ENCODE assay signal across 10 cellular contexts in genomic region chr19:29677001-29677781, GRCh38. TPM values are rescaled to one million over a fixed set of nuclear protein-coding genes. Genes with fewer than 3 reads are reported as not detected.
A peak's percentile ranks its signal among the peaks of the same experiment; 100 is the strongest.
DNase-seq lines count a peak whose midpoint lies in the region; ATAC-seq, FAIRE-seq and TF ChIP-seq lines count a peak whose summit lies in the region.
"Had no signal": no experiment of that assay in that cellular context is flagged by ENCODE, and none has a peak within 500 bp of the region (broad histone marks: within the 10 kb centered on the region; RNA-seq: fewer than 3 reads in every experiment).

No MANE protein-coding gene starts in this region.

- H3K27me3 ChIP-seq in HepG2 (ENCODE audit: control insufficient read depth in 1 of 2, insufficient read depth in 2 of 2, low read length in 2 of 2) = peaks cover 3 to 10% of the 10 kb centered on the region in 2 experiments; a peak in 4 of 5 replicates
- H3K27me3 ChIP-seq in testis = no peaks in the 10 kb centered on the region

- H3K4me2 ChIP-seq in HepG2 (ENCODE audit: low read depth, low read length) = no peak overlapping the region

- WGBS in HepG2 (ENCODE audit: low lambda C conversion rate) = 94% methylated on average over 18 of the region's 23 CpGs
- 64 to 65% methylated on average over 13 to 23 of the region's 23 CpGs for WGBS in testis, 2 donors

- TF ChIP-seq CTCF in HepG2 (CRISPR knock-in tag; IDR thresholded peaks at IDR 0.05) (no peak), testis (IDR thresholded peaks at IDR 0.05) (peak in 1 of 3 experiments; percentile 13)

- no peaks in the 10 kb centered on the region for H3K79me2 ChIP-seq in HepG2 (ENCODE audit: insufficient read depth, low read length)

- H2AFZ ChIP-seq in HepG2 (ENCODE audit: low read length) = no peak overlapping the region

- H3K27ac ChIP-seq in HepG2 (ENCODE audit: extremely low read length, insufficient read depth, low read length) (no peak overlapping the region), testis (peak overlapping the region; percentile 68 to 75)

- H3K4me3 ChIP-seq in HepG2 (replicated peaks in 1 of 3; ENCODE audit: insufficient read depth in 1 of 3, low read depth in 2 of 3, low read length in 3 of 3) (no peak overlapping the region), testis (no peak overlapping the region)

- in situ Hi-C loops in HepG2 (cut with HindIII; ENCODE audit: extremely low pct_ligation_motif_present, low pct_unique_long_range_greater_than_20kb) = no loop called here

- TF ChIP-seq EP300 in HepG2 (IDR thresholded peaks at IDR 0.05; ENCODE audit: low read depth in 2 of 2, low read length in 2 of 2) = no peak
- no peak for TF ChIP-seq EP300 in HepG2 (CRISPR knock-in tag; IDR thresholded peaks at IDR 0.05; ENCODE audit: borderline replicate concordance)

- no peak for DNase-seq in activated T-cell treated with anti-CD3 and anti-CD28 coated beads, Interleukin-2, amount 50 U/mL, for 72 hours
- no peak for DNase-seq in activated T-cell treated with anti-CD3 and anti-CD28 coated beads, Interleukin-2, amount 50 U/mL, for 4 hours
- no peak for DNase-seq in HepG2 (ENCODE audit: low spot score)
- no peak for DNase-seq in testis
- no peak for DNase-seq in medulla oblongata (ENCODE audit: extremely low spot score)
- no peak for DNase-seq in stimulated activated CD4-positive, alpha-beta T cell treated with anti-CD3 and anti-CD28 coated beads, Interleukin-15, amount 100 ng/mL, for 24 hours
- DNase-seq: activated CD4-positive, alpha-beta T cell treated with anti-CD3 and anti-CD28 coated beads, Interleukin-2, amount 50 U/mL, for 1 hour had no signal

- TF ChIP-seq POLR2A in HepG2 (IDR thresholded peaks at IDR 0.05; ENCODE audit: insufficient read depth in 1 of 2, low read depth in 2 of 2, low read length in 2 of 2) (no peak), testis (IDR thresholded peaks at IDR 0.05) (no peak)

- TF ChIP-seq RAD21 in HepG2 (CRISPR knock-in tag; IDR thresholded peaks at IDR 0.05) = no peak

- H4K20me1 ChIP-seq in HepG2 (ENCODE audit: insufficient read depth, low read length) = no peaks in the 10 kb centered on the region

- no peak for FAIRE-seq in HepG2 (lab: Jason Lieb, UNC)

- intact Hi-C loops in HepG2 (cut with micrococcal nuclease; ENCODE audit: unreplicated experiment) = no loop called here
- intact Hi-C loops in testis (cut with DNase I; ENCODE audit: low total_unique reads) = no loop called here

- CTCF ChIA-PET in HepG2 (lab: Yijun Ruan, JAX; ENCODE audit: low intra/inter-chr PET ratio, low total read pairs) = no interaction called here

- POLR2A ChIA-PET in HepG2 (lab: Yijun Ruan, JAX) = no interaction called here

- peaks cover 0 to 9% of the 10 kb centered on the region in 2 experiments; a peak in 2 of 5 replicates for H3K36me3 ChIP-seq in HepG2 (replicated peaks in 1 of 2; ENCODE audit: control insufficient read depth in 1 of 2, insufficient read depth in 2 of 2, low read length in 2 of 2)
- no peaks in the 10 kb centered on the region for H3K36me3 ChIP-seq in testis (ENCODE audit: low read depth, missing control alignments)

- no TSS peak for BruUV-seq in HepG2 (replicated peaks; lab: Mats Ljungman, UMichigan)

- no peaks in the 10 kb centered on the region for H3K9me3 Mint-ChIP-seq in activated T-cell treated with anti-CD3 and anti-CD28 coated beads, Interleukin-2, amount 50 U/mL, for 72 hours
- H3K9me3 Mint-ChIP-seq in activated T-cell treated with anti-CD3 and anti-CD28 coated beads, Interleukin-2, amount 50 U/mL, for 4 hours = no peaks in the 10 kb centered on the region
- H3K9me3 Mint-ChIP-seq in activated T-helper 17 cell treated with anti-CD3 and anti-CD28 coated beads, Interleukin-2, amount 50 U/mL, for 72 hours = no peaks in the 10 kb centered on the region
- H3K9me3 Mint-ChIP-seq: brain had no signal

- H3K9me3 ChIP-seq in HepG2 (ENCODE audit: low read length) (no peaks in the 10 kb centered on the region), testis (no peaks in the 10 kb centered on the region)

- H3K36me3 Mint-ChIP-seq in activated T-cell treated with anti-CD3 and anti-CD28 coated beads, Interleukin-2, amount 50 U/mL, for 72 hours (ENCODE audit: insufficient read depth in 2 of 2) = peaks cover 1% of the 10 kb centered on the region in 2 donors
- H3K36me3 Mint-ChIP-seq in activated T-cell treated with anti-CD3 and anti-CD28 coated beads, Interleukin-2, amount 50 U/mL, for 4 hours (ENCODE audit: insufficient read depth) = peaks cover 12% of the 10 kb centered on the region
- peaks cover 63% of the 10 kb centered on the region for H3K36me3 Mint-ChIP-seq in activated T-helper 17 cell treated with anti-CD3 and anti-CD28 coated beads, Interleukin-2, amount 50 U/mL, for 72 hours (ENCODE audit: low read depth)
- H3K36me3 Mint-ChIP-seq: brain had no signal

- ATAC-seq in activated T-cell treated with anti-CD3 and anti-CD28 coated beads, Interleukin-2, amount 50 U/mL, for 72 hours (replicated peaks in 1 of 2) = no peak
- no peak for ATAC-seq in activated T-cell treated with anti-CD3 and anti-CD28 coated beads, Interleukin-2, amount 50 U/mL, for 4 hours
- no peak for ATAC-seq in activated T-helper 17 cell treated with anti-CD3 and anti-CD28 coated beads, Interleukin-2, amount 50 U/mL, for 72 hours (replicated peaks)
- ATAC-seq in HepG2 (peak; percentile 28; the same call in 2 of the 3 replicates), HG02870 (IDR thresholded peaks at IDR 0.05; ENCODE audit: unreplicated experiment) (no peak)

- H3K27ac Mint-ChIP-seq in activated T-cell treated with anti-CD3 and anti-CD28 coated beads, Interleukin-2, amount 50 U/mL, for 72 hours = peak overlapping the region; percentile 39
- peak overlapping the region; percentile 67 for H3K27ac Mint-ChIP-seq in activated T-helper 17 cell treated with anti-CD3 and anti-CD28 coated beads, Interleukin-2, amount 50 U/mL, for 72 hours

- peaks cover 66% of the 10 kb centered on the region for H3K4me1 Mint-ChIP-seq in activated T-cell treated with anti-CD3 and anti-CD28 coated beads, Interleukin-2, amount 50 U/mL, for 72 hours (ENCODE audit: low read depth)
- H3K4me1 Mint-ChIP-seq in activated T-cell treated with anti-CD3 and anti-CD28 coated beads, Interleukin-2, amount 50 U/mL, for 4 hours (ENCODE audit: low read depth) = peaks cover 86% of the 10 kb centered on the region
- H3K4me1 Mint-ChIP-seq in activated T-helper 17 cell treated with anti-CD3 and anti-CD28 coated beads, Interleukin-2, amount 50 U/mL, for 72 hours = peaks cover 32% of the 10 kb centered on the region
- H3K4me1 Mint-ChIP-seq: brain had no signal

- H3K4me3 Mint-ChIP-seq in activated T-cell treated with anti-CD3 and anti-CD28 coated beads, Interleukin-2, amount 50 U/mL, for 72 hours = no peak overlapping the region
- no peak overlapping the region for H3K4me3 Mint-ChIP-seq in activated T-cell treated with anti-CD3 and anti-CD28 coated beads, Interleukin-2, amount 50 U/mL, for 4 hours
- H3K4me3 Mint-ChIP-seq in activated T-helper 17 cell treated with anti-CD3 and anti-CD28 coated beads, Interleukin-2, amount 50 U/mL, for 72 hours = peak overlapping the region; percentile 50
- H3K4me3 Mint-ChIP-seq: brain had no signal

- H3K9ac ChIP-seq in HepG2 (ENCODE audit: insufficient read depth, low read depth, low read length) = no peak overlapping the region

- H3K4me1 ChIP-seq in HepG2 (ENCODE audit: insufficient read depth, low read length) = peaks cover 31% of the 10 kb centered on the region
- H3K4me1 ChIP-seq in testis = peaks cover 73% of the 10 kb centered on the region

- H3K27me3 Mint-ChIP-seq in activated T-cell treated with anti-CD3 and anti-CD28 coated beads, Interleukin-2, amount 50 U/mL, for 72 hours (ENCODE audit: low read depth) = no peaks in the 10 kb centered on the region
- no peaks in the 10 kb centered on the region for H3K27me3 Mint-ChIP-seq in activated T-cell treated with anti-CD3 and anti-CD28 coated beads, Interleukin-2, amount 50 U/mL, for 4 hours (ENCODE audit: low read depth)
- no peaks in the 10 kb centered on the region for H3K27me3 Mint-ChIP-seq in activated T-helper 17 cell treated with anti-CD3 and anti-CD28 coated beads, Interleukin-2, amount 50 U/mL, for 72 hours
- H3K27me3 Mint-ChIP-seq: brain had no signal

RNA-seq across cellular contexts. Expression of gene PLEKHF1, which starts 11.9 kb away (rescaled TPM):
- total RNA-seq in activated T-cell treated with anti-CD3 and anti-CD28 coated beads, Interleukin-2, amount 50 U/mL, for 72 hours = 10 to 100 TPM; 21.3 to 21.5 TPM
- total RNA-seq in activated T-cell treated with anti-CD3 and anti-CD28 coated beads, Interleukin-2, amount 50 U/mL, for 4 hours = 10 to 100 TPM; 16.2 to 20.1 (median 18.4) TPM
- 10 to 100 TPM; 34.4 to 40.3 TPM for total RNA-seq in activated T-helper 17 cell treated with anti-CD3 and anti-CD28 coated beads, Interleukin-2, amount 50 U/mL, for 72 hours
- total RNA-seq in HepG2 (2016; rRNA removed; fragmentation: Illumina TruSeq; extraction: Trizol) (3.2 and 3.8 TPM in 2 replicates), testis (10 to 100 TPM; 13.5 to 26.2 TPM)
- 1.5 TPM in 2 replicates for total RNA-seq in HepG2 (2016; cell fraction: cytosol; rRNA removed; fragmentation: Illumina TruSeq; extraction: Trizol; ENCODE audit: low read depth)
- total RNA-seq in HepG2 (2016; cell fraction: insoluble cytoplasmic fraction; rRNA removed; fragmentation: Illumina TruSeq; extraction: Trizol) = 3.0 and 4.1 TPM in 2 replicates
- 2.6 and 2.8 TPM in 2 replicates for total RNA-seq in HepG2 (2016; cell fraction: membrane; rRNA removed; fragmentation: Illumina TruSeq; extraction: Trizol)
- total RNA-seq in HepG2 (2016; cell fraction: nucleus; rRNA removed; fragmentation: Illumina TruSeq; extraction: Trizol) = 1.9 and 2.3 TPM in 2 replicates
- polyA plus RNA-seq in HepG2 (2011; rRNA removed) (2.9 TPM in 2 replicates), testis (ENCODE audit: insufficient read depth, low read depth, low replicate concordance) (6.3 TPM)
- 1.7 and 4.1 TPM in 2 replicates for polyA plus RNA-seq in HepG2 (2011; cell fraction: cytosol; rRNA removed)
- polyA plus RNA-seq in HepG2 (2011; cell fraction: nucleus; rRNA removed) = 3.9 and 4.0 TPM in 2 replicates
- 0.71 and 1.4 TPM in 2 replicates for polyA plus RNA-seq in HepG2 (2012)
- 0.36 and 0.54 TPM in 2 replicates for polyA plus RNA-seq in HepG2 (2016; cell fraction: cytosol; fragmentation: Illumina TruSeq; extraction: Trizol; ENCODE audit: low read depth)
- polyA plus RNA-seq in HepG2 (2016; cell fraction: insoluble cytoplasmic fraction; fragmentation: Illumina TruSeq; extraction: Trizol; ENCODE audit: low read depth) = 2.4 and 2.7 TPM in 2 replicates
- polyA plus RNA-seq in HepG2 (2016; cell fraction: membrane; fragmentation: Illumina TruSeq; extraction: Trizol; ENCODE audit: low read depth) = 1.1 and 1.4 TPM in 2 replicates
- 2.7 TPM in 2 replicates for polyA plus RNA-seq in HepG2 (2016; cell fraction: nucleus; fragmentation: Illumina TruSeq; extraction: Trizol; ENCODE audit: insufficient read depth, low read depth)
- 2.0 and 6.9 TPM in 2 replicates for polyA minus RNA-seq in HepG2 (2011; rRNA and poly(A)+ RNA removed; ENCODE audit: low replicate concordance)
- 1.5 and 3.6 TPM in 2 replicates for polyA minus RNA-seq in HepG2 (2011; cell fraction: cytosol; rRNA and poly(A)+ RNA removed)
- 2.1 and 3.0 TPM in 2 replicates for polyA minus RNA-seq in HepG2 (2011; cell fraction: nucleus; rRNA and poly(A)+ RNA removed)

RNA-seq across cellular contexts. Expression of gene C19orf12, which starts 37.9 kb away (rescaled TPM):
- 10 to 100 TPM; 32.1 to 35.6 TPM for total RNA-seq in activated T-cell treated with anti-CD3 and anti-CD28 coated beads, Interleukin-2, amount 50 U/mL, for 72 hours
- 10 to 100 TPM; 39.3 to 45.7 (median 41.0) TPM for total RNA-seq in activated T-cell treated with anti-CD3 and anti-CD28 coated beads, Interleukin-2, amount 50 U/mL, for 4 hours
- 10 to 100 TPM; 34.5 to 39.1 TPM for total RNA-seq in activated T-helper 17 cell treated with anti-CD3 and anti-CD28 coated beads, Interleukin-2, amount 50 U/mL, for 72 hours
- total RNA-seq in HepG2 (2016; rRNA removed; fragmentation: Illumina TruSeq; extraction: Trizol) (34.4 and 34.8 TPM in 2 replicates), testis (10 to 100 TPM; 28.8 to 40.5 TPM)
- 28.6 and 28.9 TPM in 2 replicates for total RNA-seq in HepG2 (2016; cell fraction: cytosol; rRNA removed; fragmentation: Illumina TruSeq; extraction: Trizol; ENCODE audit: low read depth)
- 29.0 and 35.2 TPM in 2 replicates for total RNA-seq in HepG2 (2016; cell fraction: insoluble cytoplasmic fraction; rRNA removed; fragmentation: Illumina TruSeq; extraction: Trizol)
- 73.3 and 76.2 TPM in 2 replicates for total RNA-seq in HepG2 (2016; cell fraction: membrane; rRNA removed; fragmentation: Illumina TruSeq; extraction: Trizol)
- 17.3 and 21.4 TPM in 2 replicates for total RNA-seq in HepG2 (2016; cell fraction: nucleus; rRNA removed; fragmentation: Illumina TruSeq; extraction: Trizol)
- polyA plus RNA-seq in HepG2 (2011; rRNA removed) (17.7 and 19.6 TPM in 2 replicates), testis (ENCODE audit: insufficient read depth, low read depth, low replicate concordance) (20.8 TPM)
- 18.1 TPM in 2 replicates for polyA plus RNA-seq in HepG2 (2011; cell fraction: cytosol; rRNA removed)
- polyA plus RNA-seq in HepG2 (2011; cell fraction: nucleus; rRNA removed) = 13.1 and 14.3 TPM in 2 replicates
- 15.9 and 18.6 TPM in 2 replicates for polyA plus RNA-seq in HepG2 (2012)
- 37.7 and 38.6 TPM in 2 replicates for polyA plus RNA-seq in HepG2 (2016; cell fraction: cytosol; fragmentation: Illumina TruSeq; extraction: Trizol; ENCODE audit: low read depth)
- polyA plus RNA-seq in HepG2 (2016; cell fraction: insoluble cytoplasmic fraction; fragmentation: Illumina TruSeq; extraction: Trizol; ENCODE audit: low read depth) = 28.6 and 34.2 TPM in 2 replicates
- polyA plus RNA-seq in HepG2 (2016; cell fraction: membrane; fragmentation: Illumina TruSeq; extraction: Trizol; ENCODE audit: low read depth) = 64.1 and 65.3 TPM in 2 replicates
- 29.3 and 31.8 TPM in 2 replicates for polyA plus RNA-seq in HepG2 (2016; cell fraction: nucleus; fragmentation: Illumina TruSeq; extraction: Trizol; ENCODE audit: insufficient read depth, low read depth)
- polyA minus RNA-seq in HepG2 (2011; rRNA and poly(A)+ RNA removed; ENCODE audit: low replicate concordance) = 5.1 and 12.9 TPM in 2 replicates
- 8.3 and 8.7 TPM in 2 replicates for polyA minus RNA-seq in HepG2 (2011; cell fraction: cytosol; rRNA and poly(A)+ RNA removed)
- polyA minus RNA-seq in HepG2 (2011; cell fraction: nucleus; rRNA and poly(A)+ RNA removed) = 6.7 and 10.4 TPM in 2 replicates
